In the genomic region with DNA sequence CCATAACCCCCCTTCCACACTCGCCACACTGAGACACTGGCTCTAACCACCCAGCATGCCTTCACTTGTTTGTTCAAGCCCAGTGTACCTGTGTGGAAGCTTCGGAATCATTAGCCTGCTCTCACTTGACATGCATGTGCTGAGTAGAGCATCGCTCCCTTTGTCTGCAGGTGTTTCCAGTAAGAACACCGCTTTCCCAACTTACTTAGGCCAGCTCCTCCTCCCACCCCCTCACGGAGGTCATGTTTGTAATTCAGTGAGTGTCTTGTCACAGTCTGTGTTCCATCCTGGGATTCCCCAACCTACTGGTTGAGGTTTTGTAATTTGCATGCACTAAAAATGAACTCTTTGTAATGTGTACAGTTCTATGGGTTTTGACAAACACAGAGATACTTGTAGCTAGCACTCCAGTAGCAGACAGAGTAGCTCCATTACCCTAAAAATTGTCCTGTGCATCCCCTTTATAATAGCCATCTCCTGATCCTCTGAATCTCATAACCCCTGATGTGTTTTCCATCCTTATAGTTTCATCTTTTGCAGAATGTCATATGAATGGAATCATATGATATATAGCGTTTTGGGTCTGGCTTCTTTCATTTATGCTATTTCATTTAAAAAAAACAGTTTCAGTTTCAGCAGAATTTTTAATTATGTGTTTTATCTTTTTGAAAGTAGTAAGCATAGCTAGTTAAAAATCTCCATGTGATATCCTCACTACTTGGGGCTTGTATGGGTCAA, we compare ENCODE assay signal across 8 cellular contexts.
A peak's percentile ranks its signal among the peaks of the same experiment; 100 is the strongest.
DNase-seq lines count a peak whose midpoint lies in the region; ATAC-seq and TF ChIP-seq lines count a peak whose summit lies in the region.

No MANE protein-coding gene starts in this region.

- no peak overlapping the region for H2AK5ac ChIP-seq in neuronal stem cell (ENCODE audit: low read depth, low read length)

- H4K91ac ChIP-seq in neuronal stem cell (ENCODE audit: low read depth, low read length, poor library complexity): no peak overlapping the region

- H3K9me3 ChIP-seq in left ventricle myocardium inferior (replicated peaks) (peaks cover 12% of the 10 kb centered on the region), neuronal stem cell (replicated peaks in 1 of 2; ENCODE audit: control insufficient read depth in 2 of 2, insufficient read depth in 1 of 2, low read depth in 1 of 2, low read length in 2 of 2) (no peaks in the 10 kb centered on the region), A673 (ENCODE audit: low read depth, low read length, poor library complexity, severe bottlenecking) (no peaks in the 10 kb centered on the region)

- H3K14ac ChIP-seq in neuronal stem cell (ENCODE audit: low read length): no peak overlapping the region

- no peak overlapping the region for H2BK120ac ChIP-seq in neuronal stem cell (ENCODE audit: low read depth, low read length)

- peak; percentile 84 for DNase-seq in GM13976 (ENCODE audit: low spot score)
- peak; percentile 83 to 85 for DNase-seq in NCI-H526 (lab: John Stamatoyannopoulos, UW)
- no peak for DNase-seq in left ventricle myocardium inferior
- no peak for DNase-seq in neuronal stem cell (ENCODE audit: low spot score)
- no peak for DNase-seq in A673 (ENCODE audit: low spot score)
- no peak for DNase-seq in hippocampal formation (lab: John Stamatoyannopoulos, UW)

- no CpG with 5 or more reads among the region's 6 CpGs for WGBS in neuronal stem cell (ENCODE audit: extremely low coverage in 2 of 2, insufficient read length in 2 of 2, insufficient replicate concordance in 1 of 2), 2 donors

- H3K23ac ChIP-seq in neuronal stem cell (ENCODE audit: low read depth, low read length, poor library complexity): no peak overlapping the region

- no peak overlapping the region for H2BK15ac ChIP-seq in neuronal stem cell (ENCODE audit: low read length)

- in situ Hi-C loops in GM13976 (cut with MboI; ENCODE audit: low sequenced_read_pairs, unreplicated experiment): no loop called here

- H3K4ac ChIP-seq in neuronal stem cell (ENCODE audit: low read length): no peak overlapping the region

- H2BK5ac ChIP-seq in neuronal stem cell (ENCODE audit: low read length): no peak overlapping the region

- CTCF ChIA-PET in A673 (lab: Charles Lee): no interaction called here

- no peak overlapping the region for H2AFZ ChIP-seq in neuronal stem cell (ENCODE audit: low read length)

- ATAC-seq in GM21619 (IDR thresholded peaks at IDR 0.05; ENCODE audit: unreplicated experiment) (peak; percentile 91), esophagus mucosa (peak; percentile 78)

- H3K4me3 ChIP-seq in left ventricle myocardium inferior: no peak overlapping the region
- H3K4me3 ChIP-seq in neuronal stem cell (ENCODE audit: low read length in 2 of 2): no peak overlapping the region
- H3K4me3 ChIP-seq in A673 (ENCODE audit: low read depth, low read length, poor library complexity, severe bottlenecking): no peak overlapping the region

- no peaks in the 10 kb centered on the region for H3K79me1 ChIP-seq in neuronal stem cell (ENCODE audit: low read depth, low read length)

- POLR2A ChIA-PET in A673 (lab: Charles Lee; ENCODE audit: low non-redundant PET): no interaction called here

- H3K4me1 ChIP-seq in left ventricle myocardium inferior (peaks cover 6% of the 10 kb centered on the region), neuronal stem cell (ENCODE audit: control insufficient read depth in 2 of 2, insufficient read depth in 1 of 2, low read depth in 1 of 2, low read length in 2 of 2) (no peaks in the 10 kb centered on the region), A673 (ENCODE audit: insufficient read depth, low read length, poor library complexity, severe bottlenecking) (no peaks in the 10 kb centered on the region)

- BruUV-seq in A673 (replicated peaks; lab: Mats Ljungman, UMichigan): no TSS peak

- H3K27me3 ChIP-seq in left ventricle myocardium inferior (ENCODE audit: low read depth) (no peaks in the 10 kb centered on the region), neuronal stem cell (ENCODE audit: control insufficient read depth in 3 of 3, insufficient read depth in 3 of 3, low read depth in 1 of 3, low read length in 3 of 3) (no peaks in the 10 kb centered on the region), A673 (replicated peaks; ENCODE audit: insufficient read depth, low read depth, low read length, poor library complexity) (no peaks in the 10 kb centered on the region)

- H3K27ac ChIP-seq in left ventricle myocardium inferior (replicated peaks) (no peak overlapping the region), neuronal stem cell (replicated peaks; ENCODE audit: low read length) (no peak overlapping the region), A673 (ENCODE audit: low read depth, low read length, poor library complexity, severe bottlenecking) (no peak overlapping the region)

- no peak overlapping the region for H2BK12ac ChIP-seq in neuronal stem cell (ENCODE audit: low read length)

- TF ChIP-seq CTCF in GM13976 (IDR thresholded peaks at IDR 0.05; ENCODE audit: borderline replicate concordance, control extremely low read depth, extremely low read depth, insufficient read depth, missing control alignments) (no peak), left ventricle myocardium inferior (IDR thresholded peaks at IDR 0.05; ENCODE audit: borderline replicate concordance) (no peak), A673 (conservative IDR thresholded peaks at IDR 0.05; ENCODE audit: low read depth, low read length) (no peak)

- no peak overlapping the region for H3K18ac ChIP-seq in neuronal stem cell (ENCODE audit: low read length)

- no peak overlapping the region for H3K4me2 ChIP-seq in neuronal stem cell (ENCODE audit: insufficient read depth, low read length, poor library complexity, severe bottlenecking)

- H3K36me3 ChIP-seq in left ventricle myocardium inferior (no peaks in the 10 kb centered on the region), neuronal stem cell (replicated peaks in 1 of 2; ENCODE audit: control insufficient read depth in 2 of 2, insufficient read depth in 2 of 2, low read length in 2 of 2) (no peaks in the 10 kb centered on the region), A673 (ENCODE audit: insufficient read depth, low read length, poor library complexity, severe bottlenecking) (no peaks in the 10 kb centered on the region)

- no peak overlapping the region for H3K9ac ChIP-seq in neuronal stem cell (ENCODE audit: low read depth, low read length, poor library complexity)

- H4K8ac ChIP-seq in neuronal stem cell (ENCODE audit: low read depth, low read length): no peak overlapping the region

- intact Hi-C loops in left ventricle myocardium inferior (cut with micrococcal nuclease) (no loop called here), A673 (cut with micrococcal nuclease; ENCODE audit: unreplicated experiment) (no loop called here)

Comparison
In these comparisons a context has a peak if more than half of its experiments do, and no peak if none do; other contexts are left out.
1. DNase-seq: peak in GM13976 (single experiment) and NCI-H526 (2 of 2); none in left ventricle myocardium inferior (single experiment), neuronal stem cell (single experiment), A673 (single experiment) and hippocampal formation (0 of 2).